In the genomic region with DNA sequence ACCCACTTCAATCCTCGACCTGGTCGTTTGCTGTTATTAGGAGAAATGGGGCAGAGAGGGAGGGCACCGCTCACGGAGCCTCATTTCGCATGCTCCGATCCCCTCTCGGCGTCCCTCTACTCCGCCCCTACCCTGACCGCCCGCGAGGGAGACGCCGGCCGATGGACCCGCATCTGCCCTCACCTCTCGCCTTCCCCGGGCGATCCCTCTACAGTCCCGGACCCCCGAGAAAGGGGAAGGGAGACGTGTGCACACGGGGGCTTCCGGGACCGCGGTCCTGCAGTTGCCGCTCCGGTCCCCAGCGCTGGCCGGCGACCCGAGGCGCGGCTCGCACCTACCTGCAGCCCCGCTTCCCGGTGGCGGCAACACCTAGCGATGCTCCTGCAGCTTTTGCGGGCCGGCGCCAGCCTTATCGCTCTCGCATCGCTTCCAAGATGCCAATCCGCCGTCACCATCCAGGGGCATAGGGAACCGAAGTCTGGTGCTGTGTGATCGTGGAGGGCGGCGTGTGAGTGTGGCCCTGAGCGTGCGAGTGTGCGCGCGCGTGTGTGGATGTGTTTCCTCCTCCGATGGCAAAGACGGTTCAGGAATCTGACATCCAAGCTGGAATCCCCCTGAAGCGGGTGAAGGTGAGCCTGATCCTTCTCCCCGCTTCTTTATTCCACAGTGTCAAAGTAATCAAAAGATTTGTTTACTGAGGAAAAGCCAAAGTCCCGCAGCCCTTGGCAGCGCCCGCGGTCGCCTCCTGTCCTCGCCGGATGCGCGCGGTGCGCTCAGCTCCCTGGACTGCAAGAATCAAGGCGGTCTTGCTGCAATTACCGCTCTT, we compare ENCODE assay signal across 1 cellular context.
TF ChIP-seq lines count a peak whose summit lies in the region.

No MANE protein-coding gene starts in this region.

TF ChIP-seq in SK-N-SH treated with all-trans-retinoic acid at 6 μM for 48 hours, 23 proteins besides CTCF, POLR2A, EP300 and RAD21 (continued from another document):
- TF ChIP-seq, protein P1, sequence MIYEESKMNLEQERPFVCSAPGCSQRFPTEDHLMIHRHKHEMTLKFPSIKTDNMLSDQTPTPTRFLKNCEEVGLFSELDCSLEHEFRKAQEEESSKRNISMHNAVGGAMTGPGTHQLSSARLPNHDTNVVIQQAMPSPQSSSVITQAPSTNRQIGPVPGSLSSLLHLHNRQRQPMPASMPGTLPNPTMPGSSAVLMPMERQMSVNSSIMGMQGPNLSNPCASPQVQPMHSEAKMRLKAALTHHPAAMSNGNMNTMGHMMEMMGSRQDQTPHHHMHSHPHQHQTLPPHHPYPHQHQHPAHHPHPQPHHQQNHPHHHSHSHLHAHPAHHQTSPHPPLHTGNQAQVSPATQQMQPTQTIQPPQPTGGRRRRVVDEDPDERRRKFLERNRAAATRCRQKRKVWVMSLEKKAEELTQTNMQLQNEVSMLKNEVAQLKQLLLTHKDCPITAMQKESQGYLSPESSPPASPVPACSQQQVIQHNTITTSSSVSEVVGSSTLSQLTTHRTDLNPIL (CRISPR knock-in tag; IDR thresholded peaks at IDR 0.05; ENCODE audit: low read depth): no peak
- TF ChIP-seq BACH2 (CRISPR knock-in tag; IDR thresholded peaks at IDR 0.05; ENCODE audit: borderline replicate concordance) (no peak), ZNF8 (CRISPR knock-in tag; IDR thresholded peaks at IDR 0.05) (no peak), ZC3H10 (CRISPR knock-in tag; IDR thresholded peaks at IDR 0.05) (no peak), ISL1 (CRISPR knock-in tag; IDR thresholded peaks at IDR 0.05) (no peak), TCF4 (CRISPR knock-in tag; IDR thresholded peaks at IDR 0.05; ENCODE audit: borderline replicate concordance) (no peak)
